13 cellular contexts compared by ENCODE assay signal in genomic region chr12:113867258-113867657, GRCh38.
DNase-seq lines count a peak whose midpoint lies in the region; ATAC-seq and TF ChIP-seq lines count a peak whose summit lies in the region.
"Had no signal": no experiment of that assay in that cellular context is flagged by ENCODE, and none has a peak within 500 bp of the region (broad histone marks: within the 10 kb centered on the region; RNA-seq: fewer than 3 reads in every experiment).

No MANE protein-coding gene starts in this region.

- no peaks in the 10 kb centered on the region for H3K9me3 ChIP-seq in DOHH2 (ENCODE audit: control insufficient read depth, insufficient read depth, low read length)
- H3K9me3 ChIP-seq in IMR-90 (ENCODE audit: control insufficient read depth, insufficient read depth, low read length) = no peaks in the 10 kb centered on the region
- H3K9me3 ChIP-seq: SJSA1 had no signal

- H2AK5ac ChIP-seq in IMR-90 (ENCODE audit: low read depth, low read length) = no peak overlapping the region

- peak; percentile 27 for TF ChIP-seq CTCF in DOHH2 (IDR thresholded peaks at IDR 0.05; ENCODE audit: low read depth, low read length, poor library complexity, severe bottlenecking)
- TF ChIP-seq CTCF in IMR-90 (conservative IDR thresholded peaks at IDR 0.05; ENCODE audit: low read depth, low read length) = peak; percentile 30
- TF ChIP-seq CTCF in mesothelial cell of epicardium (IDR thresholded peaks at IDR 0.05; ENCODE audit: unreplicated experiment) = peak; percentile 50

- H3K18ac ChIP-seq in IMR-90 (ENCODE audit: low read depth, low read length) = no peak overlapping the region

- CTCF ChIA-PET in IMR-90 (lab: Yijun Ruan, JAX) = interaction anchor here (0.6 to 1.0 kb wide), 2 partner anchors 13 to 35 kb away, joined by 5 to 6 read pairs; no protein-coding TSS in a partner anchor

- H3K4me3 ChIP-seq in DOHH2 (ENCODE audit: low read length) = no peak overlapping the region
- H3K4me3 ChIP-seq in IMR-90 (ENCODE audit: insufficient read depth, low read depth, low read length) = no peak overlapping the region
- H3K4me3 ChIP-seq: SJSA1 had no signal

- H2BK15ac ChIP-seq in IMR-90 (ENCODE audit: low read depth, low read length) = no peak overlapping the region

- H3K27ac Mint-ChIP-seq in mesothelial cell of epicardium = no peak overlapping the region

- POLR2A ChIA-PET in IMR-90 (lab: Charles Lee; ENCODE audit: unreplicated experiment) = no interaction called here

- peaks cover 0 to 4% of the 10 kb centered on the region in 2 experiments; a peak in 1 of 4 replicates for H3K79me1 ChIP-seq in IMR-90 (ENCODE audit: low read depth in 1 of 2, low read length in 2 of 2)

- H3K27me3 ChIP-seq in DOHH2 (ENCODE audit: control insufficient read depth, low read length) = no peaks in the 10 kb centered on the region
- H3K27me3 ChIP-seq in IMR-90 (ENCODE audit: control insufficient read depth, insufficient read depth, low read length) = no peaks in the 10 kb centered on the region
- H3K27me3 ChIP-seq: SJSA1 had no signal

- ATAC-seq in IMR-90 (ENCODE audit: low read depth) (no peak), GM21515 (IDR thresholded peaks at IDR 0.05; ENCODE audit: unreplicated experiment) (no peak)
- ATAC-seq: naive thymus-derived CD8-positive, alpha-beta T cell had no signal

- H3K36me3 Mint-ChIP-seq in mesothelial cell of epicardium = peaks cover 11% of the 10 kb centered on the region

- peak; percentile 33 for DNase-seq in IMR-90
- DNase-seq in astrocyte of the hippocampus (ENCODE audit: low read depth, low spot score) = peak; percentile 24
- DNase-seq in mesothelial cell of epicardium (ENCODE audit: low spot score in 2 of 2, unreplicated experiment in 2 of 2) = no peak
- DNase-seq in retina = no peak
- no peak for DNase-seq in stimulated activated CD4-positive, alpha-beta T cell treated with anti-CD3 and anti-CD28 coated beads, Interleukin-4, amount 100 ng/mL, for 24 hours
- DNase-seq in CD1c-positive myeloid dendritic cell (ENCODE audit: extremely low spot score) = no peak
- DNase-seq: central memory CD4-positive, alpha-beta T cell; head of caudate nucleus; naive thymus-derived CD8-positive, alpha-beta T cell; NCI-H1436 treated with DMSO at 0.1 percent for 48 hours had no signal

- H3K4me3 Mint-ChIP-seq in mesothelial cell of epicardium = no peak overlapping the region
- H3K4me3 Mint-ChIP-seq: naive thymus-derived CD8-positive, alpha-beta T cell had no signal

- H3F3A ChIP-seq in DOHH2 (ENCODE audit: control insufficient read depth, insufficient read depth) = no peaks in the 10 kb centered on the region

- TF ChIP-seq RAD21 in IMR-90 (IDR thresholded peaks at IDR 0.05; ENCODE audit: low read length) = peak; percentile 8; the same call in 1 of the 2 replicates

- no peak overlapping the region for H4K91ac ChIP-seq in IMR-90 (ENCODE audit: insufficient read depth, low read depth, low read length)

- in situ Hi-C loops in IMR-90 (cut with MboI; ENCODE audit: low sequenced_read_pairs) = no loop called here

- H2AFZ ChIP-seq in IMR-90 (replicated peaks; ENCODE audit: low read length, poor library complexity) = no peak overlapping the region

- H3K9me3 Mint-ChIP-seq in mesothelial cell of epicardium = peaks cover 7% of the 10 kb centered on the region
- H3K9me3 Mint-ChIP-seq: naive thymus-derived CD8-positive, alpha-beta T cell had no signal

- no peak overlapping the region for H4K5ac ChIP-seq in IMR-90 (ENCODE audit: low read depth, low read length)

- H3K9me1 ChIP-seq in IMR-90 (ENCODE audit: insufficient read depth, low read length) = peaks cover 15% of the 10 kb centered on the region; the same call in 1 of the 2 replicates

- H3K4ac ChIP-seq in IMR-90 (ENCODE audit: low read depth, low read length) = no peak overlapping the region

- intact Hi-C loops in IMR-90 (cut with micrococcal nuclease) = no loop called here

- H3K27ac ChIP-seq in DOHH2 (ENCODE audit: low read depth, low read length) (no peak overlapping the region), IMR-90 (ENCODE audit: insufficient read depth, low read length) (no peak overlapping the region)
- H3K27ac ChIP-seq: SJSA1 had no signal

- dilution Hi-C loops in IMR-90 (cut with HindIII; ENCODE audit: low sequenced_read_pairs, unreplicated experiment) = no loop called here

- H3K9ac ChIP-seq in IMR-90 (ENCODE audit: low read depth, low read length) = no peak overlapping the region

- no peak overlapping the region for H3K4me2 ChIP-seq in DOHH2 (ENCODE audit: low read length)
- no peak overlapping the region for H3K4me2 ChIP-seq in IMR-90 (ENCODE audit: low read depth, low read length)

- no peak overlapping the region for H2BK20ac ChIP-seq in IMR-90 (ENCODE audit: low read depth, low read length)

- no peaks in the 10 kb centered on the region for H3K79me2 ChIP-seq in DOHH2 (ENCODE audit: control insufficient read depth, low read length)

- H3K23ac ChIP-seq in IMR-90 (ENCODE audit: low read depth, low read length) = no peak overlapping the region

- no peaks in the 10 kb centered on the region for H3K27me3 Mint-ChIP-seq in mesothelial cell of epicardium (ENCODE audit: low read depth)
- H3K27me3 Mint-ChIP-seq: naive thymus-derived CD8-positive, alpha-beta T cell had no signal

- no peak overlapping the region for H4K8ac ChIP-seq in IMR-90 (ENCODE audit: low read depth in 2 of 2, low read length in 2 of 2)

- H2BK5ac ChIP-seq in IMR-90 (ENCODE audit: low read depth, low read length, poor library complexity, severe bottlenecking) = no peak overlapping the region

- H3K36me3 ChIP-seq in DOHH2 (ENCODE audit: control insufficient read depth, low read length) (no peaks in the 10 kb centered on the region), IMR-90 (ENCODE audit: control insufficient read depth, insufficient read depth, low read length) (no peaks in the 10 kb centered on the region)

- no peak overlapping the region for H3K14ac ChIP-seq in IMR-90 (replicated peaks; ENCODE audit: low read depth, low read length)

- H3K4me1 Mint-ChIP-seq in mesothelial cell of epicardium = peaks cover 5% of the 10 kb centered on the region

- H3K56ac ChIP-seq in IMR-90 (ENCODE audit: extremely low read depth, insufficient read depth, low read length) = no peak overlapping the region

- H4K20me1 ChIP-seq in DOHH2 (ENCODE audit: control insufficient read depth, insufficient read depth, low read depth, low read length) = no peaks in the 10 kb centered on the region
- no peaks in the 10 kb centered on the region for H4K20me1 ChIP-seq in IMR-90 (ENCODE audit: insufficient read depth, low read length)

- no peaks in the 10 kb centered on the region for H3K4me1 ChIP-seq in DOHH2 (ENCODE audit: control insufficient read depth, low read length)
- H3K4me1 ChIP-seq in IMR-90 (ENCODE audit: control insufficient read depth, insufficient read depth, low read length) = peaks cover 10% of the 10 kb centered on the region

- WGBS in IMR-90 (ENCODE audit: extremely low coverage in 2 of 2, insufficient read length in 1 of 2), 2 experiments = 40% methylated on average over 1 of the region's 6 CpGs; no CpG with 5 or more reads in 1 of the 2 experiments

- H2AK9ac ChIP-seq in IMR-90 (replicated peaks; ENCODE audit: low read depth, low read length, poor library complexity) = no peak overlapping the region

- no peaks in the 10 kb centered on the region for H3K9me2 ChIP-seq in DOHH2 (replicated peaks; ENCODE audit: control insufficient read depth, low read length)

- no TSS peak for BruUV-seq in IMR-90 (replicated peaks; lab: Mats Ljungman, UMichigan)

- no peak overlapping the region for H2BK120ac ChIP-seq in IMR-90 (ENCODE audit: low read depth, low read length)

- no peak for TF ChIP-seq POLR2A in IMR-90 (IDR thresholded peaks at IDR 0.05; ENCODE audit: low read depth, low read length)

TF ChIP-seq in IMR-90, 13 proteins besides CTCF, POLR2A, EP300 and RAD21:
- TF ChIP-seq MAFK (IDR thresholded peaks at IDR 0.05; ENCODE audit: low read depth, low read length) (no peak), SMC3 (IDR thresholded peaks at IDR 0.05; ENCODE audit: low read depth, low read length) (0 out of 2 replicates have a peak, but pooled peaks have one; percentile 19)

Comparison
In these comparisons a context has a peak if more than half of its experiments do, and no peak if none do; other contexts are left out.
1. DNase-seq: peak in IMR-90 (single experiment) and astrocyte of the hippocampus (single experiment); none in mesothelial cell of epicardium (0 of 2), retina (single experiment), stimulated activated CD4-positive, alpha-beta T cell treated with anti-CD3 and anti-CD28 coated beads, Interleukin-4, amount 100 ng/mL, for 24 hours (single experiment) and CD1c-positive myeloid dendritic cell (single experiment).
2. Peak in every context shown above with its lines, with median percentiles within 50 percentile points of each other: CTCF ChIP-seq.